In the genomic region with DNA sequence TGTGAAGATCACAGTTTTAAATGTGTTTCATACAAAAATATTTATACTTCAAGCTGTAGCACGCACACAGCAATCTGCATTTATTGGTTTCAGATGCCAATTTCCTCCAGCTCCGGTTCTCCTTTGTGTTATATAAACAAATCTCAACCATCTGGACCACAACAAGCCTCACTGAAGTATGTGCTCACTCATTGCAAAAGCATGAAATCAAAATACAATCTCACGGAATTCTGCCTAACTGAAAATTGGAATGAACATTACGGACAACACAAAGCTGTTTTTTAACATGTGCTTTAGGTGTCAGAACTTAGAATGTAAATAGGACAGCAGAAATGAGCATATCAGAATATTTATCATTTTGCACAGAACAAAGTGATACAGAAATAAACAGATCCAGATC, we compare ENCODE assay signal across 14 cellular contexts. TPM values are rescaled to one million over a fixed set of nuclear protein-coding genes. Genes with fewer than 3 reads are reported as not detected.
DNase-seq lines count a peak whose midpoint lies in the region; ATAC-seq and TF ChIP-seq lines count a peak whose summit lies in the region.
"Had no signal": no experiment of that assay in that cellular context is flagged by ENCODE, and none has a peak within 500 bp of the region (broad histone marks: within the 10 kb centered on the region; RNA-seq: fewer than 3 reads in every experiment).

No MANE protein-coding gene starts in this region.

- H3K36me3 ChIP-seq in osteoblast (ENCODE audit: insufficient read depth, low read length), result no peaks in the 10 kb centered on the region

- peak overlapping the region; percentile 62 for H3K4me2 ChIP-seq in osteoblast (ENCODE audit: insufficient read depth, low read length)

- H3K4me3 ChIP-seq in AG10803 (ENCODE audit: low read length), result no peak overlapping the region
- H3K4me3 ChIP-seq in HFF-Myc (replicated peaks; ENCODE audit: low read depth, low read length), result no peak overlapping the region
- peak overlapping the region; percentile 15 for H3K4me3 ChIP-seq in osteoblast (ENCODE audit: insufficient read depth, low read length)

- ATAC-seq in GM19397 (IDR thresholded peaks at IDR 0.05; ENCODE audit: unreplicated experiment), result no peak
- ATAC-seq: stimulated activated effector memory CD8-positive, alpha-beta T cell treated with anti-CD3 and anti-CD28 coated beads, Interleukin-12 subunit alpha, Interleukin-12 subunit beta, amount 100 ng/mL, for 72 hours had no signal

- peak overlapping the region; percentile 72 for H3K27ac ChIP-seq in osteoblast (ENCODE audit: low read depth, low read length)

- no peaks in the 10 kb centered on the region for H4K20me1 ChIP-seq in osteoblast (ENCODE audit: insufficient read depth, low read length)

- peaks cover 28% of the 10 kb centered on the region for H3K4me1 ChIP-seq in osteoblast (ENCODE audit: insufficient read depth, low read length)

- no peak overlapping the region for H2AFZ ChIP-seq in osteoblast (ENCODE audit: low read length)

- no peaks in the 10 kb centered on the region for H3K27me3 ChIP-seq in osteoblast (ENCODE audit: insufficient read depth, low read length)

- no peak for TF ChIP-seq CTCF in AG10803 (conservative IDR thresholded peaks at IDR 0.05; ENCODE audit: low read length)
- no peak for TF ChIP-seq CTCF in HFF-Myc (IDR thresholded peaks at IDR 0.05; ENCODE audit: low read depth, low read length, missing control alignments)
- no peak for TF ChIP-seq CTCF in osteoblast (IDR thresholded peaks at IDR 0.05; ENCODE audit: extremely low read depth, low read depth, low read length)

- DNase-seq in AG10803 (ENCODE audit: low read depth) (peak; percentile 96), HFF-Myc (ENCODE audit: extremely low read depth, low read depth) (peak; percentile 93), cerebellum (ENCODE audit: low spot score) (peak; percentile 51), osteoblast (ENCODE audit: insufficient read length, low spot score, missing footprints) (peak; percentile 73), epidermal melanocyte (ENCODE audit: insufficient read length, low spot score) (no peak)
- no peak for DNase-seq in activated CD4-positive, alpha-beta T cell treated with anti-CD3 and anti-CD28 coated beads for 1 hour
- DNase-seq in effector CD4-positive, alpha-beta T cell, result no peak
- DNase-seq: activated CD4-positive, alpha-beta memory T cell treated with anti-CD3 and anti-CD28 coated beads for 36 hours; NCI-H446 treated with DMSO at 0.1 percent for 48 hours; RPMI8226; stimulated activated CD4-positive, alpha-beta T cell treated with anti-CD3 and anti-CD28 coated beads, Interleukin-4, amount 100 ng/mL, for 1 hour had no signal

- H3K79me2 ChIP-seq in osteoblast (ENCODE audit: insufficient read depth, low read length), result no peaks in the 10 kb centered on the region

- H3K9me3 ChIP-seq in osteoblast (ENCODE audit: low read depth, low read length), result no peaks in the 10 kb centered on the region

RNA-seq across cellular contexts. Expression of a gene that starts 38.0 kb away (rescaled TPM):
- 30.3 TPM for total RNA-seq in cerebellum
- total RNA-seq in osteoblast, result 14.1 and 15.6 TPM in 2 replicates
- total RNA-seq: T-helper 2 cell treated with Interferon-gamma antibody and Interleukin-4, amounts not matched to agents 100 ng/mL and 5 ng/mL, for 36 hours had no signal

Comparison
In these comparisons a context has a peak if more than half of its experiments do, and no peak if none do; other contexts are left out.
1. DNase-seq: peak in AG10803 (single experiment), HFF-Myc (single experiment), cerebellum (single experiment) and osteoblast (single experiment); none in activated CD4-positive, alpha-beta T cell treated with anti-CD3 and anti-CD28 coated beads for 1 hour (single experiment), effector CD4-positive, alpha-beta T cell (single experiment) and epidermal melanocyte (single experiment).